8 cellular contexts compared by ENCODE assay signal in the genomic region with DNA sequence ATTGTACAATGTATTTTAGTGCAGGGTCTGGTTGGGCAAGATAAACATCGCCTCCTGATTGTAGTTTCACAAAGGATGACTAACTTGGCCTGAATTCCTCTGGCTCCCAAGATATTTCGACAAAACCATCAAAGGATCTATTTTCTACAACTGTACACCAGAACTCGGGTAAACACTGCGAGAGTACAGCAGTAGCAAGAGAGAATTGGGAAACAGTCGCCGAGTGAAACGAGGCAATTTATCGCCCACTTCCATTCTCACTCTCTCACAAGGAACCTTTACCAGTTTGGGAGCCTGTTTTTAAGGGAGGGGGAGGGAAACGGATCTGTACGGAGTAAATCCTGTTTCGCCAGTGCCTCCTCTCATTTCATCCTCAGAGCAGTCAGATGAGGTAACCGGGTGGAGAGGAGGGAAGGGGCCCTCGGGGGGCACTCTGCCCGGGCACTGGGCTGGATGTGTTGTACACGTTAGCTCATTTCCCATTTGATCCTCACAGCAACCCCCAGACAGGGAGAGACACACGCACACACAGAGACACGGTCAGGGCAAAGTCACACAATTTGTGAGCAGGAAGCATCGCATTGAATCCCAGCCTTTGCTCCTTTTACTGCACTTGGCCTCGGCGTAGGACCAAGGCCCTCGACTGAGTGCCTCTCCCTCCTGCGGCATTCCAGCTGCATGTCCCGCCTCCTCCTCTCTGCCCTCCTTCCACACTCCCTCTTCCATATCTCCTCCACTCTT.
DNase-seq lines count a peak whose midpoint lies in the region; ATAC-seq and TF ChIP-seq lines count a peak whose summit lies in the region.
"Had no signal": no experiment of that assay in that cellular context is flagged by ENCODE, and none has a peak within 500 bp of the region (broad histone marks: within the 10 kb centered on the region; RNA-seq: fewer than 3 reads in every experiment).

No MANE protein-coding gene starts in this region.

- peak overlapping the region; percentile 87 for H3K27ac Mint-ChIP-seq in activated naive CD8-positive, alpha-beta T cell treated with anti-CD3 and anti-CD28 coated beads, Interleukin-2, amount 50 U/mL, for 24 hours
- H3K27ac Mint-ChIP-seq in stimulated activated naive B cell treated with anti-CD40 and anti-IgM and Interleukin-4, amounts not matched to agents 10 μg/mL and 1 μg/mL and 100 μg/mL, for 72 hours: no peak overlapping the region

- H3K27me3 Mint-ChIP-seq in activated naive CD8-positive, alpha-beta T cell treated with anti-CD3 and anti-CD28 coated beads, Interleukin-2, amount 50 U/mL, for 24 hours: no peaks in the 10 kb centered on the region
- H3K27me3 Mint-ChIP-seq in stimulated activated naive B cell treated with anti-CD40 and anti-IgM and Interleukin-4, amounts not matched to agents 10 μg/mL and 1 μg/mL and 100 μg/mL, for 72 hours: peaks cover 33 to 34% of the 10 kb centered on the region in 2 donors

- peaks cover 25% of the 10 kb centered on the region for H3K4me1 Mint-ChIP-seq in activated naive CD8-positive, alpha-beta T cell treated with anti-CD3 and anti-CD28 coated beads, Interleukin-2, amount 50 U/mL, for 24 hours
- peaks cover 12 to 19% of the 10 kb centered on the region in 2 donors for H3K4me1 Mint-ChIP-seq in stimulated activated naive B cell treated with anti-CD40 and anti-IgM and Interleukin-4, amounts not matched to agents 10 μg/mL and 1 μg/mL and 100 μg/mL, for 72 hours

- ATAC-seq in activated naive CD8-positive, alpha-beta T cell treated with anti-CD3 and anti-CD28 coated beads, Interleukin-2, amount 50 U/mL, for 24 hours: peak; percentile 3
- ATAC-seq in stimulated activated naive B cell treated with anti-CD40 and anti-IgM and Interleukin-4, amounts not matched to agents 10 μg/mL and 1 μg/mL and 100 μg/mL, for 72 hours (replicated peaks): peak in 1 of 2 donors; percentile 13
- ATAC-seq in HG03045 (IDR thresholded peaks at IDR 0.05; ENCODE audit: unreplicated experiment): no peak
- no peak for ATAC-seq in HG03159 (IDR thresholded peaks at IDR 0.05; ENCODE audit: unreplicated experiment)
- ATAC-seq: right lobe of liver had no signal

- DNase-seq in activated naive CD8-positive, alpha-beta T cell treated with anti-CD3 and anti-CD28 coated beads, Interleukin-2, amount 50 U/mL, for 24 hours: no peak
- peak; percentile 65 for DNase-seq in hepatocyte (ENCODE audit: low spot score)
- no peak for DNase-seq in stimulated activated naive B cell treated with anti-CD40 and anti-IgM and Interleukin-4, amounts not matched to agents 10 μg/mL and 1 μg/mL and 100 μg/mL, for 72 hours
- DNase-seq in activated T-cell treated with anti-CD3 and anti-CD28 coated beads, Interleukin-2, amount 50 U/mL, for 48 hours: no peak

- H3K27ac ChIP-seq in KOPT-K1 (ENCODE audit: low read depth, low read length, poor library complexity, severe bottlenecking) (peak overlapping the region; percentile 95), hepatocyte (peak overlapping the region; percentile 72)

- H3K36me3 ChIP-seq in KOPT-K1 (ENCODE audit: insufficient read depth, low read length) (no peaks in the 10 kb centered on the region), hepatocyte (replicated peaks; ENCODE audit: insufficient read depth, low read depth) (no peaks in the 10 kb centered on the region)

- peaks cover 26% of the 10 kb centered on the region for H3K4me1 ChIP-seq in hepatocyte (ENCODE audit: insufficient read depth)

- peak overlapping the region; percentile 39 for H3K4me2 ChIP-seq in hepatocyte

- TF ChIP-seq CTCF in hepatocyte (IDR thresholded peaks at IDR 0.05; ENCODE audit: poor library complexity): no peak

- no peaks in the 10 kb centered on the region for H3K27me3 ChIP-seq in hepatocyte
- H3K27me3 ChIP-seq: right lobe of liver had no signal

- 39% methylated on average over 17 of the region's 23 CpGs for WGBS in hepatocyte (ENCODE audit: low lambda C conversion rate, missing lambda C conversion rate)

- H3K9me2 ChIP-seq in hepatocyte (replicated peaks; ENCODE audit: insufficient read depth): no peaks in the 10 kb centered on the region

- peak overlapping the region; percentile 22 for H2AFZ ChIP-seq in hepatocyte

- no peaks in the 10 kb centered on the region for H3K36me3 Mint-ChIP-seq in activated naive CD8-positive, alpha-beta T cell treated with anti-CD3 and anti-CD28 coated beads, Interleukin-2, amount 50 U/mL, for 24 hours (ENCODE audit: low read depth)
- no peaks in the 10 kb centered on the region for H3K36me3 Mint-ChIP-seq in stimulated activated naive B cell treated with anti-CD40 and anti-IgM and Interleukin-4, amounts not matched to agents 10 μg/mL and 1 μg/mL and 100 μg/mL, for 72 hours

- H4K20me1 ChIP-seq in hepatocyte (ENCODE audit: insufficient read depth, poor library complexity, severe bottlenecking): no peaks in the 10 kb centered on the region

- H3K9me3 ChIP-seq in KOPT-K1 (ENCODE audit: insufficient read depth, low read length, poor library complexity, severe bottlenecking): no peaks in the 10 kb centered on the region
- no peaks in the 10 kb centered on the region for H3K9me3 ChIP-seq in hepatocyte (ENCODE audit: low read depth)
- H3K9me3 ChIP-seq: right lobe of liver had no signal

- no peak overlapping the region for H3K4me3 ChIP-seq in hepatocyte
- H3K4me3 ChIP-seq: right lobe of liver had no signal

- no peaks in the 10 kb centered on the region for H3K9me3 Mint-ChIP-seq in activated naive CD8-positive, alpha-beta T cell treated with anti-CD3 and anti-CD28 coated beads, Interleukin-2, amount 50 U/mL, for 24 hours
- H3K9me3 Mint-ChIP-seq in stimulated activated naive B cell treated with anti-CD40 and anti-IgM and Interleukin-4, amounts not matched to agents 10 μg/mL and 1 μg/mL and 100 μg/mL, for 72 hours: no peaks in the 10 kb centered on the region

- no peaks in the 10 kb centered on the region for H3K79me2 ChIP-seq in hepatocyte

- H3K4me3 Mint-ChIP-seq in activated naive CD8-positive, alpha-beta T cell treated with anti-CD3 and anti-CD28 coated beads, Interleukin-2, amount 50 U/mL, for 24 hours: no peak overlapping the region
- H3K4me3 Mint-ChIP-seq in stimulated activated naive B cell treated with anti-CD40 and anti-IgM and Interleukin-4, amounts not matched to agents 10 μg/mL and 1 μg/mL and 100 μg/mL, for 72 hours: peak overlapping the region; percentile 8 to 56
